In genomic region chr9:138048184-138048583, GRCh38 we compare ENCODE assay signal across 18 cellular contexts.
A peak's percentile ranks its signal among the peaks of the same experiment; 100 is the strongest.
DNase-seq lines count a peak whose midpoint lies in the region; ATAC-seq and TF ChIP-seq lines count a peak whose summit lies in the region.
"Had no signal": no experiment of that assay in that cellular context is flagged by ENCODE, and none has a peak within 500 bp of the region (broad histone marks: within the 10 kb centered on the region; RNA-seq: fewer than 3 reads in every experiment).

No MANE protein-coding gene starts in this region.

- H4K20me1 ChIP-seq in GM23248 (ENCODE audit: insufficient read depth): no peaks in the 10 kb centered on the region

- no peak overlapping the region for H3K9ac ChIP-seq in GM23248

- ATAC-seq in lower lobe of right lung (no peak), HG03045 (IDR thresholded peaks at IDR 0.05; ENCODE audit: unreplicated experiment) (no peak)

- H3K9me2 ChIP-seq in GM23248 (ENCODE audit: insufficient read depth): no peaks in the 10 kb centered on the region

- H3K36me3 ChIP-seq in suprapubic skin: no peaks in the 10 kb centered on the region
- no peaks in the 10 kb centered on the region for H3K36me3 ChIP-seq in lower lobe of right lung
- H3K36me3 ChIP-seq in GM23248 (ENCODE audit: low read depth): no peaks in the 10 kb centered on the region
- H3K36me3 ChIP-seq: HAP-1 had no signal

- H3K27me3 ChIP-seq in suprapubic skin (peaks cover 20% of the 10 kb centered on the region), lower lobe of right lung (ENCODE audit: low read depth) (peaks cover 32% of the 10 kb centered on the region), GM23248 (replicated peaks; ENCODE audit: insufficient read depth) (no peaks in the 10 kb centered on the region)

- H2AFZ ChIP-seq in GM23248: no peak overlapping the region
- H2AFZ ChIP-seq: PC-9 had no signal

- H3K4me3 ChIP-seq in NB4 (ENCODE audit: low read depth, low read length) (no peak overlapping the region), suprapubic skin (no peak overlapping the region), lower lobe of right lung (no peak overlapping the region), GM23248 (no peak overlapping the region)
- H3K4me3 ChIP-seq: HAP-1, PC-9 had no signal

- no peaks in the 10 kb centered on the region for H3K79me2 ChIP-seq in GM23248 (ENCODE audit: insufficient read depth)

- DNase-seq in activated effector memory CD4-positive, alpha-beta T cell treated with anti-CD3 and anti-CD28 coated beads, Interleukin-2, amount 50 U/mL, for 16 hours: peak; percentile 37
- DNase-seq in activated effector memory CD4-positive, alpha-beta T cell treated with Interleukin-2 at 50 U/mL for 16 hours: no peak
- peak; percentile 41 for DNase-seq in NB4 (ENCODE audit: low read depth)
- peak; percentile 10 for DNase-seq in iPS-NIHi11 (ENCODE audit: low spot score)
- peak; percentile 28 to 53 for DNase-seq in suprapubic skin (ENCODE audit: low spot score in 2 of 2)
- DNase-seq in lower lobe of right lung: no peak
- DNase-seq in GM23248: no peak
- DNase-seq: COR-L47, DMS53, NCI-H1048, NCI-H1436 treated with DMSO at 0.1 percent for 48 hours, NCI-H2029 treated with DMSO at 0.1 percent for 48 hours, NCI-H2171 treated with DMSO at 0.1 percent for 48 hours, NCI-H774, PC-9 had no signal

- H3F3A ChIP-seq in GM23248 (ENCODE audit: insufficient read depth): no peaks in the 10 kb centered on the region

- 68% methylated on average over 3 of the region's 7 CpGs for WGBS in suprapubic skin
- WGBS in GM23248 (ENCODE audit: low coverage in 1 of 2, low lambda C conversion rate in 2 of 2, missing lambda C conversion rate in 2 of 2), 2 experiments: 41 to 53% methylated on average over 7 of the region's 7 CpGs

- in situ Hi-C loops in GM23248 (cut with MboI): no loop called here

- no peaks in the 10 kb centered on the region for H3K4me1 ChIP-seq in suprapubic skin
- no peaks in the 10 kb centered on the region for H3K4me1 ChIP-seq in lower lobe of right lung
- no peaks in the 10 kb centered on the region for H3K4me1 ChIP-seq in GM23248 (ENCODE audit: insufficient read depth)
- H3K4me1 ChIP-seq: HAP-1 had no signal

- H3K4me2 ChIP-seq in GM23248 (ENCODE audit: unreplicated experiment): no peak overlapping the region
- H3K4me2 ChIP-seq: PC-9 had no signal

- H3K27ac ChIP-seq in suprapubic skin (no peak overlapping the region), lower lobe of right lung (no peak overlapping the region), GM23248 (no peak overlapping the region)
- H3K27ac ChIP-seq: C4-2B, PC-9 had no signal

- intact Hi-C loops in lower lobe of right lung (cut with DNase I): no loop called here

- TF ChIP-seq EP300 in suprapubic skin (IDR thresholded peaks at IDR 0.05): no peak

- TF ChIP-seq CTCF in NB4 (IDR thresholded peaks at IDR 0.05; ENCODE audit: low read depth, low read length): no peak
- TF ChIP-seq CTCF in suprapubic skin (IDR thresholded peaks at IDR 0.05): no peak
- TF ChIP-seq CTCF in lower lobe of right lung (IDR thresholded peaks at IDR 0.05): no peak

- H3K9me3 ChIP-seq in suprapubic skin (no peaks in the 10 kb centered on the region), lower lobe of right lung (no peaks in the 10 kb centered on the region), GM23248 (ENCODE audit: low read depth) (no peaks in the 10 kb centered on the region)
- H3K9me3 ChIP-seq: HAP-1 had no signal

- TF ChIP-seq POLR2A in NB4 (IDR thresholded peaks at IDR 0.05; ENCODE audit: extremely low read depth, insufficient read length) (no peak), suprapubic skin (IDR thresholded peaks at IDR 0.05) (no peak)

Comparison
In these comparisons a context has a peak if more than half of its experiments do, and no peak if none do; other contexts are left out.
1. DNase-seq: peak in activated effector memory CD4-positive, alpha-beta T cell treated with anti-CD3 and anti-CD28 coated beads, Interleukin-2, amount 50 U/mL, for 16 hours (single experiment), NB4 (single experiment), iPS-NIHi11 (single experiment) and suprapubic skin (2 of 2); none in activated effector memory CD4-positive, alpha-beta T cell treated with Interleukin-2 at 50 U/mL for 16 hours (single experiment), lower lobe of right lung (single experiment) and GM23248 (single experiment).